ENCODE assay signal across 8 cellular contexts in genomic region chr2:235595420-235596010, GRCh38.
DNase-seq lines count a peak whose midpoint lies in the region; ATAC-seq and TF ChIP-seq lines count a peak whose summit lies in the region.

No MANE protein-coding gene starts in this region.

- DNase-seq in DMS 273 treated with DMSO at 0.1 percent for 48 hours (lab: John Stamatoyannopoulos, UW) (peak; percentile 19), HFF-Myc (ENCODE audit: extremely low read depth, low read depth) (peak; percentile 61), NOMO-1 treated with DMSO at 0.1 percent for 48 hours (lab: John Stamatoyannopoulos, UW; ENCODE audit: unreplicated experiment) (peak; percentile 52), adipocyte (ENCODE audit: low read depth) (peak; percentile 91), cardiac muscle cell (ENCODE audit: low read depth in 1 of 2, low spot score in 1 of 2) (peak; percentile 73 to 86), renal cortical epithelial cell (ENCODE audit: low read depth) (peak; percentile 64)

- peaks cover 12% of the 10 kb centered on the region for H3K4me1 ChIP-seq in adipocyte (ENCODE audit: control insufficient read depth, insufficient read depth, low read length)
- no peaks in the 10 kb centered on the region for H3K4me1 ChIP-seq in cardiac muscle cell (ENCODE audit: low read depth)

- H3K4me3 ChIP-seq in HFF-Myc (replicated peaks; ENCODE audit: low read depth, low read length) = no peak overlapping the region
- H3K4me3 ChIP-seq in adipocyte (ENCODE audit: low read length) = no peak overlapping the region
- H3K4me3 ChIP-seq in cardiac muscle cell = no peak overlapping the region

- no peaks in the 10 kb centered on the region for H3K9me3 ChIP-seq in adipocyte (ENCODE audit: control insufficient read depth, low read length)
- H3K9me3 ChIP-seq in cardiac muscle cell (ENCODE audit: low read depth) = no peaks in the 10 kb centered on the region

- H3K36me3 ChIP-seq in adipocyte (ENCODE audit: control insufficient read depth, insufficient read depth, low read length, severe bottlenecking) (no peaks in the 10 kb centered on the region), cardiac muscle cell (no peaks in the 10 kb centered on the region)

- ATAC-seq in HG02870 (IDR thresholded peaks at IDR 0.05; ENCODE audit: unreplicated experiment) (no peak), GM18868 (IDR thresholded peaks at IDR 0.05; ENCODE audit: unreplicated experiment) (no peak)

- H3K9ac ChIP-seq in adipocyte (ENCODE audit: low read length) = peak overlapping the region; percentile 12

- no peak overlapping the region for H3K27ac ChIP-seq in cardiac muscle cell

- no peaks in the 10 kb centered on the region for H3K27me3 ChIP-seq in adipocyte (replicated peaks; ENCODE audit: control insufficient read depth, insufficient read depth, low read length)
- H3K27me3 ChIP-seq in cardiac muscle cell = no peaks in the 10 kb centered on the region

- peak; percentile 86 for TF ChIP-seq CTCF in HFF-Myc (IDR thresholded peaks at IDR 0.05; ENCODE audit: low read depth, low read length, missing control alignments)
- peak; percentile 93 for TF ChIP-seq CTCF in cardiac muscle cell (IDR thresholded peaks at IDR 0.05; ENCODE audit: low read depth, low read length)

Comparison
In these comparisons a context has a peak if more than half of its experiments do, and no peak if none do; other contexts are left out.
1. DNase-seq: peak in every context shown above with its lines; median percentile 91 in adipocyte; 80 in cardiac muscle cell; 64 in renal cortical epithelial cell; 61 in HFF-Myc; 52 in NOMO-1 treated with DMSO at 0.1 percent for 48 hours; 19 in DMS 273 treated with DMSO at 0.1 percent for 48 hours.